ENCODE assay signal across 15 cellular contexts in the genomic region with DNA sequence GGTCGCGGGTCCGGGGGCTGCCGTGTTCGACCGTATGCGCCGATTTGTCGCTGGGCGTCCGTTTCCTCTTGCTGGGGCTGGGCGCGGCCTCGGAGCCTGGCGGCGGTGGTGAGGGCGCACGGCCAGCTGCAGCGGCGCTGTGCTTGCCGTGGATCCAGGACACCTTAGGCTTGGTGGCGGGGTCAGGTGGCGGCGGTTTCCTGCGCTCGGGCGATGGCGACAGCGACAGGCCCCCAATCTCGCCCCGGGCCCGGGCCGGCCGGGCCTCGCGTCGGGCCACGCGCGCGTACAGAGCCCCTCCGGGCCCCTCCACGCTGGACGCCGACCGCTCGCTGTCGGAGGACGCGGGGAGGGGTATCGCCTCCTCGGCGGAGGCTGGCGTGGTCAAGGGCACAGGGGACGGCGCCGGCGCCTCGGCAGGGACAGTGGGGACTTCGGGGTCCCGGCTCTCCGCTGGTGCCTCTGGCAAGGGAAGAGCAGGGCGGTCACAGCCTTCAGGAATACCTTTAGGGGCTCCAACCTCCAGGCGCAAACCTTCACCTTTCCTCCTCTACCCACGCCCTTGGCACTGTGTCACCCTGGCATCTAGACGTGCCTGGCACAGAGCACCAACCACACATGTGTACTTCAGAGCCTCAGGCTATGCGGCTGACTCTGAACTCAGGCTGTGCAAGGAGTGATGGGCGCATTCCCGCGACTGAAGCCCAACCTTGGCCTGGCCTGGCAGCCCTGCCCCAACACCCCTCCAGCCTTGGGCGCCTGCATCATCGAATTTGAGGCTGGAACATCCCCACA. TPM values are rescaled to one million over a fixed set of nuclear protein-coding genes. Genes with fewer than 3 reads are reported as not detected.
A peak's percentile ranks its signal among the peaks of the same experiment; 100 is the strongest.
DNase-seq lines count a peak whose midpoint lies in the region; ATAC-seq and TF ChIP-seq lines count a peak whose summit lies in the region.
"Had no signal": no experiment of that assay in that cellular context is flagged by ENCODE, and none has a peak within 500 bp of the region (broad histone marks: within the 10 kb centered on the region; RNA-seq: fewer than 3 reads in every experiment).

No MANE protein-coding gene starts in this region.

- H3K9me3 ChIP-seq in heart right ventricle, result no peaks in the 10 kb centered on the region
- H3K9me3 ChIP-seq in right cardiac atrium (ENCODE audit: control insufficient read depth, low read length), result no peaks in the 10 kb centered on the region
- H3K9me3 ChIP-seq in esophagus squamous epithelium, result no peaks in the 10 kb centered on the region
- H3K9me3 ChIP-seq in stomach, result no peaks in the 10 kb centered on the region
- H3K9me3 ChIP-seq: gastrocnemius medialis had no signal

- H3K4me3 ChIP-seq in heart right ventricle (peak overlapping the region in 9 of 10 donors; percentile 14 to 52 (median 36)), right cardiac atrium (ENCODE audit: low read length) (no peak overlapping the region), esophagus squamous epithelium (peak overlapping the region; percentile 20 to 60 (median 37)), stomach (peak overlapping the region; percentile 19 to 44 (median 30))
- H3K4me3 ChIP-seq: gastrocnemius medialis had no signal

- intact Hi-C loops in heart right ventricle (cut with DNase I) (loop anchor here in 1 of 10 donors (10.0 kb wide), 1 partner anchor 139 kb away; no protein-coding TSS in a partner anchor), right cardiac atrium (cut with DNase I) (no loop called here), esophagus squamous epithelium (cut with DNase I) (no loop called here), stomach (cut with DNase I; ENCODE audit: low total_unique reads) (no loop called here)

- H3K27me3 ChIP-seq in heart right ventricle (peaks cover 0 to 70% (median 12%) of the 10 kb centered on the region in 7 donors), right cardiac atrium (ENCODE audit: control insufficient read depth, insufficient read depth) (no peaks in the 10 kb centered on the region), esophagus squamous epithelium (peaks cover 0 to 85% (median 0%) of the 10 kb centered on the region in 4 donors), stomach (peaks cover 0 to 74% (median 47%) of the 10 kb centered on the region in 3 donors)

- TF ChIP-seq EP300 in stomach (IDR thresholded peaks at IDR 0.05), result no peak

- TF ChIP-seq CTCF in heart right ventricle (IDR thresholded peaks at IDR 0.05) (no peak), esophagus squamous epithelium (IDR thresholded peaks at IDR 0.05) (no peak), stomach (IDR thresholded peaks at IDR 0.05) (no peak)

- no peak for ATAC-seq in heart right ventricle
- no peak for ATAC-seq in right cardiac atrium
- ATAC-seq in GM21515 (IDR thresholded peaks at IDR 0.05; ENCODE audit: unreplicated experiment), result no peak
- ATAC-seq: gastrocnemius medialis had no signal

- WGBS in heart right ventricle, 2 donors, result 44 to 74% methylated on average over 63 to 72 of the region's 72 CpGs
- WGBS in right cardiac atrium, result 66% methylated on average over 72 of the region's 72 CpGs
- 37% methylated on average over 10 of the region's 72 CpGs; no CpG with 5 or more reads in 1 of the 2 donors for WGBS in esophagus squamous epithelium, 2 donors
- 19 to 74% (median 38%) methylated on average over 11 to 72 of the region's 72 CpGs for WGBS in stomach, 5 donors

- TF ChIP-seq POLR2A in esophagus squamous epithelium (IDR thresholded peaks at IDR 0.05) (no peak), stomach (IDR thresholded peaks at IDR 0.05) (no peak)

- H3K36me3 ChIP-seq in heart right ventricle, result peaks cover 0 to 53% (median 3%) of the 10 kb centered on the region in 9 donors
- peaks cover 0 to 32% (median 0%) of the 10 kb centered on the region in 3 donors for H3K36me3 ChIP-seq in esophagus squamous epithelium
- H3K36me3 ChIP-seq in stomach, result peaks cover 0 to 44% (median 28%) of the 10 kb centered on the region in 4 donors
- H3K36me3 ChIP-seq: gastrocnemius medialis had no signal

- H3K4me1 ChIP-seq in heart right ventricle (peaks cover 18 to 46% (median 29%) of the 10 kb centered on the region in 9 donors), right cardiac atrium (ENCODE audit: control insufficient read depth, insufficient read depth, low read length) (peaks cover 7% of the 10 kb centered on the region), esophagus squamous epithelium (peaks cover 40 to 72% (median 46%) of the 10 kb centered on the region in 3 donors), stomach (peaks cover 48 to 65% (median 56%) of the 10 kb centered on the region in 4 donors)

- DNase-seq in heart right ventricle (no peak), right cardiac atrium (no peak), RPMI8226 (peak; percentile 10), esophagus squamous epithelium (lab: John Stamatoyannopoulos, UW) (no peak), stomach (no peak), NCI-H1930 (lab: John Stamatoyannopoulos, UW) (no peak), DMS153 treated with DMSO at 0.1 percent for 48 hours (lab: John Stamatoyannopoulos, UW; ENCODE audit: unreplicated experiment) (no peak)
- DNase-seq: activated CD4-positive, alpha-beta T cell treated with anti-CD3 and anti-CD28 coated beads, Interleukin-2, amount 50 U/mL, for 1 hour; gastrocnemius medialis; GOT3; NCI-H2081 treated with DMSO at 0.1 percent for 48 hours; NCI-H524 treated with DMSO at 0.1 percent for 48 hours; OCI-M1; stimulated activated CD4-positive, alpha-beta T cell treated with anti-CD3 and anti-CD28 coated beads, Interleukin-1b, Interleukin-23, amount 100 ng/mL, for 48 hours had no signal

- H3K27ac ChIP-seq in heart right ventricle (peak overlapping the region in 1 of 10 donors; percentile 43), right cardiac atrium (ENCODE audit: low read length) (no peak overlapping the region), esophagus squamous epithelium (no peak overlapping the region), stomach (no peak overlapping the region)
- H3K27ac ChIP-seq: gastrocnemius medialis had no signal

RNA-seq across cellular contexts. Expression of a gene that starts 11.6 kb away (rescaled TPM):
- total RNA-seq in heart right ventricle (1 to 10 TPM; 1.8 to 5.3 (median 3.3) TPM), right cardiac atrium (1 to 10 TPM; 4.6 to 7.1 (median 4.9) TPM), esophagus squamous epithelium (1 to 10 TPM; 1.1 to 6.9 (median 2.4) TPM), stomach (10 to 100 TPM in 2 of 5 donors, 1 to 10 TPM in 2, under 1 TPM in 1; 0.89 to 42.9 (median 6.4) TPM)
- polyA plus RNA-seq in heart right ventricle (1 to 10 TPM; 2.5 to 3.9 TPM), right cardiac atrium (2.9 TPM), stomach (1 to 10 TPM; 1.5 to 2.0 (median 1.6) TPM)

RNA-seq across cellular contexts. Expression of a gene that starts 32.1 kb away (rescaled TPM):
- total RNA-seq in heart right ventricle, result 1 to 10 TPM; 1.9 to 6.7 (median 4.6) TPM
- polyA plus RNA-seq in heart right ventricle, result 1 to 10 TPM; 1.4 to 2.5 TPM
- 1 to 10 TPM; 5.4 to 6.5 (median 6.1) TPM for total RNA-seq in right cardiac atrium
- 3.5 TPM for polyA plus RNA-seq in right cardiac atrium
- 10 to 100 TPM in 1 of 4 donors, 1 to 10 TPM in 3; 7.9 to 10.7 (median 9.2) TPM for total RNA-seq in esophagus squamous epithelium
- 10 to 100 TPM in 4 of 5 donors, 1 to 10 TPM in 1; 5.9 to 29.9 (median 13.2) TPM for total RNA-seq in stomach
- polyA plus RNA-seq in stomach, result 1 to 10 TPM; 3.1 to 5.5 (median 4.1) TPM
